8 cellular contexts compared by ENCODE assay signal in the genomic region with DNA sequence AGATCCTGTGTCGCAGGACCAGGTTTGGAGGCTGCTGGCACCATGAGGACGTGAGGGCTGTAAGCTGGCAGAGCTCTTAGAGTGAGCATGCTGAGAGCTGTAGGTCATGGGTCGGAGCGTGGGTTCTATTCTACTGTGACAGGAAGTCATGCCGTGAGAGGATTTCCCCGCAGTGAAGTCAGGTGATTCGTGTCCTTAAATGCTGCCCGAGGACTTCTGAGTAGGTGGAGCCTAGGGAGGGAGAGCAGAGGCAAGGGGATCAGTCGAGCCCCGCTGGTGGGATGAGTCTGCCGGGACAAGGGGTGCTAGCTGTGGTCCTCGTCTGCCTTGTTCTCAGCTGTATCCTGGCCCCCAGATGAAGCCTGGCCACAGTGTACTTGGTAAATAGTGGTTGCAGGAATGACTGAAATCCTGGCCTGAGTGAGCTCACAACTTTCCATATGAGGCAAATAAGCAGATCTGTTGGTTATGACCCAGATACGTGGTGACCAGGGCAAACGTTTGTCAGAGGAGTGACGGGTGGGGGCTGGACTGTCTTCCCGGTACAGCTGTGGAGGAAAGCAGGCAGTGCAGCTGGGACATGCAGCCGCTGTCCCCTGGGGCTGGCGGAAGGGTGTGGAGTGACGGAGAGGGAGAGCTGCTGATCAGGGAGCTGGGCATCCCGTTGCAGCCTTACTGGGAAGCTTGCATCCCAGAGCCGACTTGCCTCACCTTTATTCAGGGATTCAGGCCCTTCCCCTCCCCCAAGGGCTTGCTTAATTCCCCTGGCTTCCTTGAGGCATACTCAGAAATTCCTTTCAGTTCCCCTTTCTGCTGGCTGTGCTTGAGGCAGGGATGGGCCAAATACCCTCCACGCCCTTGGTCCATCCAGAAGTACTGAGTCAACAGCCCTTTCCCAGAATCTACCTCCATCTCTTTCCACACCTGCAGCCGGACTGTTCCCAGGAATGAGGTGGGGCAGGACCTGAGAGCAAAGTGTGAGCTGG.
DNase-seq lines count a peak whose midpoint lies in the region; ATAC-seq and TF ChIP-seq lines count a peak whose summit lies in the region.

No MANE protein-coding gene starts in this region.

- H3K9me3 Mint-ChIP-seq in CD4-positive, alpha-beta T cell: no peaks in the 10 kb centered on the region
- H3K9me3 Mint-ChIP-seq in nephron progenitor cell: no peaks in the 10 kb centered on the region

- H3K4me1 ChIP-seq in tibial nerve: peaks cover 0 to 28% (median 14%) of the 10 kb centered on the region in 4 donors

- DNase-seq in CD4-positive, alpha-beta T cell: peak in 8 of 10 experiments; percentile 2 to 38 (median 8)
- DNase-seq in GM20000 (ENCODE audit: low spot score) (peak; percentile 70), HL-60 (ENCODE audit: low read depth in 1 of 2, low spot score in 1 of 2) (peak; percentile 67 to 72), epithelial cell of prostate (ENCODE audit: low read depth, low spot score) (peak; percentile 29), nephron progenitor cell (peak; percentile 17), tibial nerve (ENCODE audit: low spot score in 2 of 2) (peak; percentile 39 to 68), NCI-H2196 (lab: John Stamatoyannopoulos, UW; ENCODE audit: unreplicated experiment) (no peak)
- peak; percentile 10 for DNase-seq in activated CD4-positive, alpha-beta T cell treated with anti-CD3 and anti-CD28 coated beads, Interleukin-2, amount 50 U/mL, for 1 hour

- no peak for TF ChIP-seq CTCF in CD4-positive, alpha-beta T cell (IDR thresholded peaks at IDR 0.05)
- no peak for TF ChIP-seq CTCF in GM20000 (IDR thresholded peaks at IDR 0.05; ENCODE audit: extremely low read depth, missing control alignments)
- no peak for TF ChIP-seq CTCF in HL-60 (IDR thresholded peaks at IDR 0.05; ENCODE audit: insufficient read depth, low read length)
- TF ChIP-seq CTCF in nephron progenitor cell (IDR thresholded peaks at IDR 0.05): no peak
- peak in 1 of 5 experiments; percentile 21 for TF ChIP-seq CTCF in tibial nerve (IDR thresholded peaks at IDR 0.05)

- no peaks in the 10 kb centered on the region for H3K27me3 ChIP-seq in CD4-positive, alpha-beta T cell (ENCODE audit: control insufficient read depth, insufficient read depth, low read length)
- H3K27me3 ChIP-seq in HL-60 (ENCODE audit: insufficient read depth, poor library complexity, severe bottlenecking) (no peaks in the 10 kb centered on the region), tibial nerve (no peaks in the 10 kb centered on the region)

- ATAC-seq in CD4-positive, alpha-beta T cell (ENCODE audit: poor library complexity): peak; percentile 84

- no peak for TF ChIP-seq POLR2A in tibial nerve (IDR thresholded peaks at IDR 0.05)

- H3K27me3 Mint-ChIP-seq in CD4-positive, alpha-beta T cell: no peaks in the 10 kb centered on the region
- peaks cover 36% of the 10 kb centered on the region for H3K27me3 Mint-ChIP-seq in nephron progenitor cell (ENCODE audit: low read depth, poor library complexity)

- H3K27ac ChIP-seq in CD4-positive, alpha-beta T cell (ENCODE audit: low read depth, low read length): no peak overlapping the region
- peak overlapping the region; percentile 69 for H3K27ac ChIP-seq in HL-60 (replicated peaks)
- H3K27ac ChIP-seq in epithelial cell of prostate: peak overlapping the region; percentile 79
- peak overlapping the region; percentile 4 to 59 (median 40) for H3K27ac ChIP-seq in tibial nerve

- no peaks in the 10 kb centered on the region for H3K9me3 ChIP-seq in CD4-positive, alpha-beta T cell (ENCODE audit: control insufficient read depth, low read length)
- H3K9me3 ChIP-seq in tibial nerve: no peaks in the 10 kb centered on the region

- CTCF ChIA-PET in CD4-positive, alpha-beta T cell (lab: Charles Lee): no interaction called here

- TF ChIP-seq EP300 in tibial nerve (IDR thresholded peaks at IDR 0.05): peak in 1 of 2 donors; percentile 50

- POLR2A ChIA-PET in CD4-positive, alpha-beta T cell (lab: Charles Lee): no interaction called here

- peak overlapping the region; percentile 23 for H3K27ac Mint-ChIP-seq in CD4-positive, alpha-beta T cell
- no peak overlapping the region for H3K27ac Mint-ChIP-seq in nephron progenitor cell

- no peaks in the 10 kb centered on the region for H3K36me3 Mint-ChIP-seq in CD4-positive, alpha-beta T cell (ENCODE audit: low read depth)
- H3K36me3 Mint-ChIP-seq in nephron progenitor cell (ENCODE audit: low read depth): no peaks in the 10 kb centered on the region

- WGBS in tibial nerve, 2 donors: 23 to 25% methylated on average over 21 to 23 of the region's 23 CpGs

- H3K4me3 ChIP-seq in HL-60 (replicated peaks; ENCODE audit: insufficient read depth, low read length): 0 out of 2 replicates have a peak overlapping the region, but pooled peaks have one; percentile 5
- H3K4me3 ChIP-seq in tibial nerve: no peak overlapping the region

- no peaks in the 10 kb centered on the region for H3K36me3 ChIP-seq in tibial nerve

- intact Hi-C loops in CD4-positive, alpha-beta T cell (cut with DNase I, micrococcal nuclease): no loop called here

- peaks cover 18% of the 10 kb centered on the region for H3K4me1 Mint-ChIP-seq in CD4-positive, alpha-beta T cell (ENCODE audit: low read depth)
- H3K4me1 Mint-ChIP-seq in nephron progenitor cell: peaks cover 31% of the 10 kb centered on the region

- peak overlapping the region; percentile 36 for H3K4me3 Mint-ChIP-seq in CD4-positive, alpha-beta T cell
- H3K4me3 Mint-ChIP-seq in nephron progenitor cell: peak overlapping the region; percentile 40
